In the genomic region with DNA sequence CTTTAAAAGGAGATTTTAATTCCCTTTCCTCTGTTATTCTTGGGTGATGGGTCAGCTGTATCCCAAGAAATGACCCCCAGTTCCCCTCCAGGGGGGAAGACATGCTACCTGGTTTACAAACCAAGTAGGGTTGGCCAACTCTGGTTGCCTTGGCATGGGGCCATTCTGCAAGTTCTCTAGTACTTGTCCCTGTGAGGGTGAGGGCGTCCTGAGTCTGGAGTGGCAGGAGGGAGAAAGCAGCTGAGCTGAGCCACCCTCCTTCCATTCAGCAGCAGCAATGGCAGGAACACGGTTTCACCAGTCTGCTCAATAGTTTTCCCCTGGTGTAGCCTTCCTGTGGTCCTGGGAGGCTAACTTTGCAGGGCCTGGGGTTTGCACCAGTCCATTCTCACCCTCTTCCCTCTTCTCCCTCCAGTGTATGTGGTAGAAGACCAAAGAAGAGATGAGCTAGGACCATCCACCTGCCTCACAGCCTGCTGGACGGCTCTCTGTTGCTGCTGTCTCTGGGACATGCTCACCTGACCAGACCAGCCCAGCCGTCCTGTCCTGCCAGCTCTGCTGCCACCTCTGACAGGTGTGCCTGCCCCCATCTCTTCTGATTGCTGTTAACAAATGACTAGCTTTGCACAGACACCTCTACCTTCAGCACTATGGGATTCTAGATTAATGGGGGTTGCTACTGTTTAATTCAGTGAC, we compare ENCODE assay signal across 25 cellular contexts. TPM values are rescaled to one million over a fixed set of nuclear protein-coding genes. Genes with fewer than 3 reads are reported as not detected.
DNase-seq lines count a peak whose midpoint lies in the region; ATAC-seq and TF ChIP-seq lines count a peak whose summit lies in the region.
"Had no signal": no experiment of that assay in that cellular context is flagged by ENCODE, and none has a peak within 500 bp of the region (broad histone marks: within the 10 kb centered on the region; RNA-seq: fewer than 3 reads in every experiment).

No MANE protein-coding gene starts in this region.

- H3K27ac Mint-ChIP-seq in CD8-positive, alpha-beta memory T cell = peak overlapping the region in 1 of 8 donors; percentile 75
- H3K27ac Mint-ChIP-seq: activated CD4-positive, alpha-beta T cell treated with anti-CD3 and anti-CD28 coated beads, Interleukin-2, amount 10 ng/mL, durations not matched to agents 24 days and 14 days; activated T-cell treated with anti-CD3 and anti-CD28 coated beads, Interleukin-2, amount 50 U/mL, for 24 hours; CD8-positive, alpha-beta T cell; T-helper 2 cell treated with Interferon-gamma antibody and Interleukin-4, amounts not matched to agents 5 μg/mL and 100 μg/mL, for 36 hours had no signal

- intact Hi-C loops in thyroid gland (cut with DNase I) = loop anchor here (5.0 to 10.0 kb wide), 2 partner anchors 104 to 452 kb away; a partner anchor contains a TSS

- H3K9ac ChIP-seq in duodenal mucosa (ENCODE audit: low read depth in 1 of 2, low read length in 2 of 2) = peak overlapping the region; percentile 5 to 19
- H3K9ac ChIP-seq: KMS-11 had no signal

- H3K4me3 ChIP-seq in duodenal mucosa (ENCODE audit: low read depth in 1 of 2, low read length in 2 of 2) (peak overlapping the region in 1 of 2 donors; percentile 9), lung (no peak overlapping the region), thyroid gland (replicated peaks in 1 of 3) (no peak overlapping the region)
- no peak overlapping the region for H3K4me3 ChIP-seq in CD8-positive, alpha-beta memory T cell (ENCODE audit: low read length)
- H3K4me3 ChIP-seq: HAP-1 had no signal

- H3K27me3 ChIP-seq in duodenal mucosa (ENCODE audit: control insufficient read depth in 1 of 2, insufficient read depth in 2 of 2, low read length in 2 of 2) = no peaks in the 10 kb centered on the region
- no peaks in the 10 kb centered on the region for H3K27me3 ChIP-seq in lung (ENCODE audit: control insufficient read depth, insufficient read depth)
- no peaks in the 10 kb centered on the region for H3K27me3 ChIP-seq in thyroid gland
- no peaks in the 10 kb centered on the region for H3K27me3 ChIP-seq in CD8-positive, alpha-beta memory T cell (ENCODE audit: insufficient read depth, low read length, poor library complexity, severe bottlenecking)
- H3K27me3 ChIP-seq: neutrophil had no signal

- peaks cover 0 to 43% of the 10 kb centered on the region in 2 donors for H3K36me3 ChIP-seq in duodenal mucosa (ENCODE audit: control insufficient read depth in 1 of 2, insufficient read depth in 2 of 2, low read length in 2 of 2)
- H3K36me3 ChIP-seq in lung (ENCODE audit: control insufficient read depth in 2 of 2, insufficient read depth in 2 of 2, low read length in 2 of 2) = peaks cover 0 to 10% of the 10 kb centered on the region in 2 donors
- no peaks in the 10 kb centered on the region for H3K36me3 ChIP-seq in thyroid gland
- peaks cover 4% of the 10 kb centered on the region for H3K36me3 ChIP-seq in CD8-positive, alpha-beta memory T cell (ENCODE audit: insufficient read depth, low read length)

- peaks cover 0 to 31% (median 5%) of the 10 kb centered on the region in 3 donors for H3K36me3 Mint-ChIP-seq in CD8-positive, alpha-beta memory T cell

- H3K9me3 ChIP-seq in duodenal mucosa (ENCODE audit: control insufficient read depth in 1 of 2, low read length in 2 of 2) = no peaks in the 10 kb centered on the region
- H3K9me3 ChIP-seq in lung (ENCODE audit: control insufficient read depth in 2 of 2, insufficient read depth in 1 of 2, low read length in 1 of 2) = no peaks in the 10 kb centered on the region
- no peaks in the 10 kb centered on the region for H3K9me3 ChIP-seq in thyroid gland
- no peaks in the 10 kb centered on the region for H3K9me3 ChIP-seq in CD8-positive, alpha-beta memory T cell (ENCODE audit: low read length)
- H3K9me3 ChIP-seq: HAP-1, neutrophil had no signal

- H3K27me3 Mint-ChIP-seq in CD8-positive, alpha-beta memory T cell = no peaks in the 10 kb centered on the region
- H3K27me3 Mint-ChIP-seq: activated CD4-positive, alpha-beta T cell treated with anti-CD3 and anti-CD28 coated beads, Interleukin-2, amount 10 ng/mL, durations not matched to agents 24 days and 14 days; activated T-cell treated with anti-CD3 and anti-CD28 coated beads, Interleukin-2, amount 50 U/mL, for 24 hours; central memory CD8-positive, alpha-beta T cell had no signal

- WGBS in lung, 2 donors = 74 to 82% methylated on average over 4 of the region's 4 CpGs
- WGBS in thyroid gland, 2 donors = 23 to 30% methylated on average over 4 of the region's 4 CpGs

- DNase-seq in NCI-H510A treated with DMSO at 0.1 percent for 48 hours (lab: John Stamatoyannopoulos, UW) (peak; percentile 3), NCI-H510A (lab: John Stamatoyannopoulos, UW) (no peak), lung (ENCODE audit: low spot score) (peak; percentile 43), thyroid gland (peak; percentile 87 to 90), epidermal melanocyte (ENCODE audit: insufficient read length, low spot score) (no peak)
- no peak for DNase-seq in CD8-positive, alpha-beta memory T cell
- DNase-seq in activated CD4-positive, alpha-beta T cell treated with anti-CD3 and anti-CD28 coated beads for 1 hour = no peak
- DNase-seq: activated CD4-positive, alpha-beta T cell treated with anti-CD3 and anti-CD28 coated beads, Interleukin-2, amount 10 ng/mL, durations not matched to agents 24 days and 14 days; activated gamma-delta T cell treated with Interleukin-2 at 50 U/mL for 16 hours; activated T-cell treated with anti-CD3 and anti-CD28 coated beads, Interleukin-2, amount 50 U/mL, for 24 hours; CD8-positive, alpha-beta T cell; GF-D8; islet precursor cell; mammary epithelial cell; MM.1S; NCI-H1436 treated with DMSO at 0.1 percent for 48 hours; NCI-H446; PC-3; stimulated activated naive CD4-positive, alpha-beta T cell treated with Interleukin-2 at 50 U/mL for 16 hours had no signal

- H3K4me3 Mint-ChIP-seq in CD8-positive, alpha-beta memory T cell = no peak overlapping the region
- H3K4me3 Mint-ChIP-seq: activated CD4-positive, alpha-beta T cell treated with anti-CD3 and anti-CD28 coated beads, Interleukin-2, amount 10 ng/mL, durations not matched to agents 24 days and 14 days; activated T-cell treated with anti-CD3 and anti-CD28 coated beads, Interleukin-2, amount 50 U/mL, for 24 hours; CD8-positive, alpha-beta T cell; central memory CD8-positive, alpha-beta T cell; T-helper 2 cell treated with Interferon-gamma antibody and Interleukin-4, amounts not matched to agents 5 μg/mL and 100 μg/mL, for 36 hours had no signal

- TF ChIP-seq CTCF in lung (IDR thresholded peaks at IDR 0.05; ENCODE audit: control extremely low read depth, extremely low read depth) (no peak), thyroid gland (IDR thresholded peaks at IDR 0.05) (no peak)

- H3K4me1 ChIP-seq in duodenal mucosa (ENCODE audit: control insufficient read depth in 1 of 2, insufficient read depth in 2 of 2, low read length in 2 of 2) = peaks cover 56 to 61% of the 10 kb centered on the region in 2 donors
- peaks cover 23 to 33% of the 10 kb centered on the region in 2 donors for H3K4me1 ChIP-seq in lung (ENCODE audit: control insufficient read depth in 2 of 2, insufficient read depth in 2 of 2, low read length in 2 of 2)
- H3K4me1 ChIP-seq in thyroid gland = peaks cover 47 to 67% of the 10 kb centered on the region in 2 donors
- peaks cover 10% of the 10 kb centered on the region for H3K4me1 ChIP-seq in CD8-positive, alpha-beta memory T cell (ENCODE audit: insufficient read depth, low read length)

- H3K9me3 Mint-ChIP-seq in CD8-positive, alpha-beta memory T cell = no peaks in the 10 kb centered on the region
- H3K9me3 Mint-ChIP-seq: activated CD4-positive, alpha-beta T cell treated with anti-CD3 and anti-CD28 coated beads, Interleukin-2, amount 10 ng/mL, durations not matched to agents 24 days and 14 days; activated T-cell treated with anti-CD3 and anti-CD28 coated beads, Interleukin-2, amount 50 U/mL, for 24 hours; CD8-positive, alpha-beta T cell; central memory CD8-positive, alpha-beta T cell; T-helper 2 cell treated with Interferon-gamma antibody and Interleukin-4, amounts not matched to agents 5 μg/mL and 100 μg/mL, for 36 hours had no signal

- H3K4me1 Mint-ChIP-seq in CD8-positive, alpha-beta memory T cell = peaks cover 4 to 8% (median 4%) of the 10 kb centered on the region in 3 donors

- H3K27ac ChIP-seq in duodenal mucosa (ENCODE audit: low read depth, low read length) (peak overlapping the region; percentile 11), lung (ENCODE audit: low read depth in 1 of 2, low read length in 1 of 2) (peak overlapping the region in 1 of 2 donors; percentile 85), thyroid gland (peak overlapping the region; percentile 37 to 87 (median 58))
- H3K27ac ChIP-seq in CD8-positive, alpha-beta memory T cell (ENCODE audit: low read depth, low read length) = no peak overlapping the region
- H3K27ac ChIP-seq: KMS-11 had no signal

- CTCF ChIA-PET in CD8-positive, alpha-beta memory T cell (lab: Charles Lee) = interaction anchor here (0.8 to 7.4 kb wide), 5 partner anchors 95 to 120 kb away, joined by 3 to 69 read pairs (median 3); a partner anchor contains a TSS

- POLR2A ChIA-PET in CD8-positive, alpha-beta memory T cell (lab: Charles Lee) = no interaction called here

- ATAC-seq in lung (ENCODE audit: insufficient read depth, low FRiP score) = no peak
- ATAC-seq: CD8-positive, alpha-beta T cell; PC-3 had no signal

- TF ChIP-seq POLR2A in thyroid gland (IDR thresholded peaks at IDR 0.05) = no peak

RNA-seq across cellular contexts. Expression of a gene that starts 59.9 kb away (rescaled TPM):
- total RNA-seq in lung (10 to 100 TPM; 42.0 to 45.3 TPM), thyroid gland (100 to 1,000 TPM in 1 of 4 donors, 10 to 100 TPM in 3; 58.2 to 106 (median 87.8) TPM)
- polyA plus RNA-seq in lung = 100 to 1,000 TPM in 1 of 2 donors, 10 to 100 TPM in 1; 57.9 to 108 TPM
- 10 to 100 TPM; 71.2 to 73.2 TPM for total RNA-seq in CD8-positive, alpha-beta memory T cell
- polyA plus RNA-seq in CD8-positive, alpha-beta memory T cell = 115 TPM

Comparison
In these comparisons a context has a peak if more than half of its experiments do, and no peak if none do; other contexts are left out.
1. DNase-seq: peak in NCI-H510A treated with DMSO at 0.1 percent for 48 hours (single experiment), lung (single experiment) and thyroid gland (2 of 2); none in NCI-H510A (single experiment), CD8-positive, alpha-beta memory T cell (0 of 5), epidermal melanocyte (single experiment) and activated CD4-positive, alpha-beta T cell treated with anti-CD3 and anti-CD28 coated beads for 1 hour (single experiment).